In genomic region chr5:982377-983237, GRCh38 we compare ENCODE assay signal across 12 cellular contexts. TPM values are rescaled to one million over a fixed set of nuclear protein-coding genes. Genes with fewer than 3 reads are reported as not detected.
DNase-seq lines count a peak whose midpoint lies in the region; ATAC-seq and TF ChIP-seq lines count a peak whose summit lies in the region.
"Had no signal": no experiment of that assay in that cellular context is flagged by ENCODE, and none has a peak within 500 bp of the region (broad histone marks: within the 10 kb centered on the region; RNA-seq: fewer than 3 reads in every experiment).

No MANE protein-coding gene starts in this region.

- H3K36me3 Mint-ChIP-seq in nephron progenitor cell (ENCODE audit: low read depth) = peaks cover 6% of the 10 kb centered on the region
- H3K36me3 Mint-ChIP-seq in naive thymus-derived CD4-positive, alpha-beta T cell = peaks cover 0 to 20% (median 8%) of the 10 kb centered on the region in 5 donors

- no peak overlapping the region for H3K27ac ChIP-seq in brain microvascular endothelial cell
- H3K27ac ChIP-seq in naive thymus-derived CD4-positive, alpha-beta T cell (ENCODE audit: low read depth, low read length) = no peak overlapping the region

- peaks cover 24% of the 10 kb centered on the region for H3K4me1 Mint-ChIP-seq in nephron progenitor cell
- peaks cover 10 to 42% (median 12%) of the 10 kb centered on the region in 7 donors for H3K4me1 Mint-ChIP-seq in naive thymus-derived CD4-positive, alpha-beta T cell
- H3K4me1 Mint-ChIP-seq: stimulated activated memory B cell treated with anti-CD40 and anti-IgM and Interleukin-4, amounts not matched to agents 10 μg/mL and 1 μg/mL and 100 μg/mL, for 72 hours had no signal

- H3K4me3 Mint-ChIP-seq in nephron progenitor cell = no peak overlapping the region
- H3K4me3 Mint-ChIP-seq in naive thymus-derived CD4-positive, alpha-beta T cell = peak overlapping the region in 1 of 10 donors; percentile 46
- H3K4me3 Mint-ChIP-seq: stimulated activated memory B cell treated with anti-CD40 and anti-IgM and Interleukin-4, amounts not matched to agents 10 μg/mL and 1 μg/mL and 100 μg/mL, for 72 hours had no signal

- no peaks in the 10 kb centered on the region for H3K4me1 ChIP-seq in naive thymus-derived CD4-positive, alpha-beta T cell (ENCODE audit: control insufficient read depth in 2 of 2, insufficient read depth in 2 of 2, low read length in 2 of 2)

- no peak overlapping the region for H3K27ac Mint-ChIP-seq in nephron progenitor cell
- H3K27ac Mint-ChIP-seq in naive thymus-derived CD4-positive, alpha-beta T cell = peak overlapping the region in 1 of 9 donors; percentile 29
- H3K27ac Mint-ChIP-seq: stimulated activated memory B cell treated with anti-CD40 and anti-IgM and Interleukin-4, amounts not matched to agents 10 μg/mL and 1 μg/mL and 100 μg/mL, for 72 hours had no signal

- in situ Hi-C loops in brain microvascular endothelial cell (cut with HindIII; ENCODE audit: low pct_ligation_motif_present, low sequenced_read_pairs) = no loop called here

- no peaks in the 10 kb centered on the region for H3K36me3 ChIP-seq in brain microvascular endothelial cell (replicated peaks)
- H3K36me3 ChIP-seq in naive thymus-derived CD4-positive, alpha-beta T cell (ENCODE audit: control insufficient read depth in 2 of 3, insufficient read depth in 3 of 3, low read length in 3 of 3) = no peaks in the 10 kb centered on the region
- H3K36me3 ChIP-seq: HAP-1 had no signal

- H3K27me3 ChIP-seq in brain microvascular endothelial cell (replicated peaks) = peaks cover 7% of the 10 kb centered on the region
- H3K27me3 ChIP-seq in naive thymus-derived CD4-positive, alpha-beta T cell (ENCODE audit: control insufficient read depth in 2 of 2, insufficient read depth in 2 of 2, low read length in 2 of 2) = no peaks in the 10 kb centered on the region

- no peak for ATAC-seq in naive thymus-derived CD4-positive, alpha-beta T cell
- ATAC-seq in GM21447 (IDR thresholded peaks at IDR 0.05; ENCODE audit: unreplicated experiment) = no peak

- H3K4me3 ChIP-seq in brain microvascular endothelial cell (ENCODE audit: low read depth, low read length) = no peak overlapping the region
- H3K4me3 ChIP-seq in naive thymus-derived CD4-positive, alpha-beta T cell (ENCODE audit: low read length) = no peak overlapping the region
- H3K4me3 ChIP-seq: HAP-1 had no signal

- H3K9me3 ChIP-seq in naive thymus-derived CD4-positive, alpha-beta T cell (ENCODE audit: control insufficient read depth in 2 of 3, low read length in 3 of 3) = no peaks in the 10 kb centered on the region

- CTCF ChIA-PET in naive thymus-derived CD4-positive, alpha-beta T cell (lab: Charles Lee) = no interaction called here

- H3K27me3 Mint-ChIP-seq in nephron progenitor cell (ENCODE audit: low read depth, poor library complexity) = peaks cover 12% of the 10 kb centered on the region
- peaks cover 12 to 36% (median 14%) of the 10 kb centered on the region in 5 donors for H3K27me3 Mint-ChIP-seq in naive thymus-derived CD4-positive, alpha-beta T cell

- peaks cover 42% of the 10 kb centered on the region for H3K9me3 Mint-ChIP-seq in nephron progenitor cell
- H3K9me3 Mint-ChIP-seq in naive thymus-derived CD4-positive, alpha-beta T cell = peaks cover 5 to 33% (median 9%) of the 10 kb centered on the region in 11 donors

- peak; percentile 73 for DNase-seq in ELF-1 (ENCODE audit: low read depth, low spot score)
- no peak for DNase-seq in brain microvascular endothelial cell
- peak; percentile 55 for DNase-seq in nephron progenitor cell
- DNase-seq in naive thymus-derived CD4-positive, alpha-beta T cell = no peak
- DNase-seq in NCI-H1105 treated with DMSO at 0.1 percent for 48 hours (lab: John Stamatoyannopoulos, UW) = no peak
- DNase-seq in NOMO-1 (lab: John Stamatoyannopoulos, UW; ENCODE audit: unreplicated experiment in 2 of 2) = no peak
- DNase-seq: central memory CD4-positive, alpha-beta T cell had no signal

- intact Hi-C loops in naive thymus-derived CD4-positive, alpha-beta T cell (cut with micrococcal nuclease) = no loop called here

- POLR2A ChIA-PET in naive thymus-derived CD4-positive, alpha-beta T cell (lab: Charles Lee) = no interaction called here

- TF ChIP-seq CTCF in LNCAP (IDR thresholded peaks at IDR 0.05) = peak; percentile 56
- peak; percentile 43 for TF ChIP-seq CTCF in brain microvascular endothelial cell (IDR thresholded peaks at IDR 0.05; ENCODE audit: low read depth, low read length, missing control alignments)
- TF ChIP-seq CTCF in nephron progenitor cell (IDR thresholded peaks at IDR 0.05) = peak; percentile 30

RNA-seq across cellular contexts. Expression of gene NKD2, which starts 26.0 kb away (rescaled TPM):
- 1 to 10 TPM in 1 of 5 experiments, not detected in 4; 4.8 TPM for total RNA-seq in naive thymus-derived CD4-positive, alpha-beta T cell
- polyA plus RNA-seq in naive thymus-derived CD4-positive, alpha-beta T cell = not detected
- total RNA-seq: HT1080 had no signal

Comparison
In these comparisons a context has a peak if more than half of its experiments do, and no peak if none do; other contexts are left out.
1. DNase-seq: peak in ELF-1 (single experiment) and nephron progenitor cell (single experiment); none in brain microvascular endothelial cell (single experiment), naive thymus-derived CD4-positive, alpha-beta T cell (0 of 9), NCI-H1105 treated with DMSO at 0.1 percent for 48 hours (single experiment) and NOMO-1 (0 of 2).
2. Peak in every context shown above with its lines, with median percentiles within 50 percentile points of each other: CTCF ChIP-seq.